ENCODE assay signal across 27 cellular contexts in genomic region chr10:84660340-84661159, GRCh38.
"Had no signal": no experiment of that assay in that cellular context is flagged by ENCODE, and none has a peak within 500 bp of the region (broad histone marks: within the 10 kb centered on the region; RNA-seq: fewer than 3 reads in every experiment).

No MANE protein-coding gene starts in this region.

- ATAC-seq: activated T-cell treated with anti-CD3 and anti-CD28 coated beads, Interleukin-2, amount 50 U/mL, for 4 hours had no signal

- H3K9me3 ChIP-seq: colonic mucosa, left lung, suprapubic skin, tibial nerve had no signal

- H3K27ac ChIP-seq: colonic mucosa, epithelial cell of prostate, left lung, suprapubic skin, tibial nerve, VCaP had no signal

- H3K4me3 Mint-ChIP-seq: activated CD4-positive, alpha-beta memory T cell treated with anti-CD3 and anti-CD28 coated beads for 36 hours; activated naive CD4-positive, alpha-beta T cell treated with anti-CD3 and anti-CD28 coated beads, Interleukin-2, amount 50 U/mL, for 24 hours; activated T-cell treated with anti-CD3 and anti-CD28 coated beads, Interleukin-2, amount 50 U/mL, for 4 hours; neural crest cell had no signal

- FAIRE-seq: bronchial epithelial cell, endometrium, frontal cortex, islet of Langerhans, TTC549, urothelium cell line had no signal

- H3K36me3 ChIP-seq: colonic mucosa, left lung, suprapubic skin, tibial nerve had no signal

- H3K36me3 Mint-ChIP-seq: activated CD4-positive, alpha-beta memory T cell treated with anti-CD3 and anti-CD28 coated beads for 36 hours; activated naive CD4-positive, alpha-beta T cell treated with anti-CD3 and anti-CD28 coated beads, Interleukin-2, amount 50 U/mL, for 24 hours had no signal

- H3K4me1 Mint-ChIP-seq: activated naive CD4-positive, alpha-beta T cell treated with anti-CD3 and anti-CD28 coated beads, Interleukin-2, amount 50 U/mL, for 24 hours; neural crest cell had no signal

- H3K27me3 Mint-ChIP-seq: activated naive CD4-positive, alpha-beta T cell treated with anti-CD3 and anti-CD28 coated beads, Interleukin-2, amount 50 U/mL, for 24 hours had no signal

- DNase-seq: activated CD4-positive, alpha-beta memory T cell treated with anti-CD3 and anti-CD28 coated beads for 36 hours; activated CD4-positive, alpha-beta T cell treated with anti-CD3 and anti-CD28 coated beads for 48 hours; activated T-cell treated with anti-CD3 and anti-CD28 coated beads, Interleukin-2, amount 50 U/mL, for 4 hours; anterior cingulate cortex; cerebellar nuclear complex; colonic mucosa; effector CD8-positive, alpha-beta T cell; left lung; mesendoderm; right cardiac atrium; stimulated activated CD4-positive, alpha-beta T cell treated with anti-CD3 and anti-CD28 coated beads, Interleukin-15, amount 100 ng/mL, for 24 hours; stimulated activated CD4-positive, alpha-beta T cell treated with anti-CD3 and anti-CD28 coated beads, Interleukin-2, amount 100 ng/mL, for 24 hours; T-helper 9 cell had no signal

- H3K27me3 ChIP-seq: colonic mucosa, left lung, suprapubic skin, tibial nerve had no signal

- H3K4me1 ChIP-seq: colonic mucosa, left lung, suprapubic skin, tibial nerve had no signal

- H3K27ac Mint-ChIP-seq: activated CD4-positive, alpha-beta memory T cell treated with anti-CD3 and anti-CD28 coated beads for 36 hours; activated naive CD4-positive, alpha-beta T cell treated with anti-CD3 and anti-CD28 coated beads, Interleukin-2, amount 50 U/mL, for 24 hours; activated T-helper 2 cell treated with anti-CD3 and anti-CD28 coated beads, Interferon-gamma antibody, Interleukin-2, Interleukin-4, amounts not matched to agents 10 μg/mL and 5 μg/mL and 100 μg/mL, durations not matched to agents 14 hours and 24 hours and 36 hours had no signal

- H3K9me3 Mint-ChIP-seq: activated CD4-positive, alpha-beta memory T cell treated with anti-CD3 and anti-CD28 coated beads for 36 hours; activated naive CD4-positive, alpha-beta T cell treated with anti-CD3 and anti-CD28 coated beads, Interleukin-2, amount 50 U/mL, for 24 hours; activated T-cell treated with anti-CD3 and anti-CD28 coated beads, Interleukin-2, amount 50 U/mL, for 4 hours; activated T-helper 2 cell treated with anti-CD3 and anti-CD28 coated beads, Interferon-gamma antibody, Interleukin-2, Interleukin-4, amounts not matched to agents 10 μg/mL and 5 μg/mL and 100 μg/mL, durations not matched to agents 14 hours and 24 hours and 36 hours; neural crest cell had no signal

- H3K4me3 ChIP-seq: colonic mucosa, left lung, lung, suprapubic skin, tibial nerve had no signal
